17 cellular contexts compared by ENCODE assay signal in the genomic region with DNA sequence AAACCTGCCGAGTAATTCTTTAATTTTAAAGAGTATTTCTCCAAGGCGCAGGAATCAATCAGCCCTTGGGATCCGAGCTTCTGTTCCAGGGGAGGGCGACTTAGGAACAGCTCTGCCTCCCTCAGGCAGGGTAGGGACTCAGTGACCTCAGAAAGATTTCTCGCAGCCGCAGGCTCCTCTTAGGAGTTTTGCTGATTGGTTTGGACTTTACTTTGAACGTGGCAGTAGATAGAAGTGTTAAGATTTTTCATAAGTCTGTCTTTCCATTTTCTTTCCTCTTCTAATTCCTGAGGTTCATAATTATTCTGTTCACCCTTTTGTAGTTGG.
DNase-seq lines count a peak whose midpoint lies in the region; ATAC-seq and TF ChIP-seq lines count a peak whose summit lies in the region.
"Had no signal": no experiment of that assay in that cellular context is flagged by ENCODE, and none has a peak within 500 bp of the region (broad histone marks: within the 10 kb centered on the region; RNA-seq: fewer than 3 reads in every experiment).

No MANE protein-coding gene starts in this region.

- H4K20me1 ChIP-seq in GM23338 (replicated peaks; ENCODE audit: insufficient read depth), result no peaks in the 10 kb centered on the region
- H4K20me1 ChIP-seq: BLaER1 had no signal

- H3K27me3 Mint-ChIP-seq in GM23338 (ENCODE audit: insufficient read depth, low read depth, poor library complexity), result no peaks in the 10 kb centered on the region
- H3K27me3 Mint-ChIP-seq in dendritic cell treated with granulocyte-macrophage colony-stimulating factor and Interleukin-4, amounts not matched to agents 40 ng/mL and 50 ng/mL, for 4 days, result peaks cover 17% of the 10 kb centered on the region

- DNase-seq in GM23338 (ENCODE audit: low spot score), result peak; percentile 49
- DNase-seq in RPMI7951 (ENCODE audit: low read depth), result peak; percentile 36
- peak; percentile 9 for DNase-seq in mesenteric fat pad (ENCODE audit: low spot score)
- DNase-seq in T-helper 2 cell, result no peak
- no peak for DNase-seq in SIG-M5 treated with dmso at 0.1 percent for 504 hours (lab: John Stamatoyannopoulos, UW; ENCODE audit: unreplicated experiment)
- no peak for DNase-seq in Right ventricle myocardium superior
- DNase-seq: CD4-positive, CD25-positive, alpha-beta regulatory T cell; COR-L47; DMS53; GOT3; HCEC 1CT; NCI-H1048; NCI-H2029 treated with DMSO at 0.1 percent for 48 hours; NCI-H526 treated with DMSO at 0.1 percent for 48 hours had no signal

- H3K4me2 ChIP-seq in GM23338, result no peak overlapping the region
- H3K4me2 ChIP-seq: BLaER1 had no signal

- no peak overlapping the region for H3K27ac Mint-ChIP-seq in GM23338
- peak overlapping the region; percentile 52 for H3K27ac Mint-ChIP-seq in dendritic cell treated with granulocyte-macrophage colony-stimulating factor and Interleukin-4, amounts not matched to agents 40 ng/mL and 50 ng/mL, for 4 days
- H3K27ac Mint-ChIP-seq: CD4-positive, CD25-positive, alpha-beta regulatory T cell had no signal

- H3K27ac ChIP-seq in GM23338 (ENCODE audit: low read depth), result no peak overlapping the region
- H3K27ac ChIP-seq: BLaER1 had no signal

- H3F3A ChIP-seq in GM23338 (replicated peaks; ENCODE audit: low read depth), result no peaks in the 10 kb centered on the region

- H3K4me3 ChIP-seq in GM23338, result no peak overlapping the region
- H3K4me3 ChIP-seq: BLaER1 had no signal

- peaks cover 4% of the 10 kb centered on the region for H3K9me2 ChIP-seq in GM23338 (ENCODE audit: insufficient read depth)

- no peaks in the 10 kb centered on the region; the same call in 1 of the 2 replicates for H3K4me1 ChIP-seq in GM23338 (ENCODE audit: insufficient read depth)
- H3K4me1 ChIP-seq: BLaER1 had no signal

- H3K79me2 ChIP-seq in GM23338 (replicated peaks; ENCODE audit: insufficient read depth), result no peaks in the 10 kb centered on the region

- no peaks in the 10 kb centered on the region for H3K4me1 Mint-ChIP-seq in GM23338
- H3K4me1 Mint-ChIP-seq in dendritic cell treated with granulocyte-macrophage colony-stimulating factor and Interleukin-4, amounts not matched to agents 40 ng/mL and 50 ng/mL, for 4 days (ENCODE audit: low read depth), result peaks cover 33% of the 10 kb centered on the region
- H3K4me1 Mint-ChIP-seq: IgD-negative memory B cell had no signal

- H3K4me3 Mint-ChIP-seq in GM23338, result no peak overlapping the region
- H3K4me3 Mint-ChIP-seq in dendritic cell treated with granulocyte-macrophage colony-stimulating factor and Interleukin-4, amounts not matched to agents 40 ng/mL and 50 ng/mL, for 4 days, result no peak overlapping the region
- H3K4me3 Mint-ChIP-seq: CD4-positive, CD25-positive, alpha-beta regulatory T cell; IgD-negative memory B cell had no signal

- no peaks in the 10 kb centered on the region for H3K36me3 Mint-ChIP-seq in GM23338 (ENCODE audit: low read depth)
- no peaks in the 10 kb centered on the region for H3K36me3 Mint-ChIP-seq in dendritic cell treated with granulocyte-macrophage colony-stimulating factor and Interleukin-4, amounts not matched to agents 40 ng/mL and 50 ng/mL, for 4 days (ENCODE audit: low read depth)
- H3K36me3 Mint-ChIP-seq: CD4-positive, CD25-positive, alpha-beta regulatory T cell; IgD-negative memory B cell had no signal

- TF ChIP-seq CTCF in GM23338 (conservative IDR thresholded peaks at IDR 0.05; ENCODE audit: low read depth in 2 of 2), result peak in 1 of 2 experiments; percentile 37; a peak in 2 of 4 replicates

- intact Hi-C loops in dendritic cell treated with granulocyte-macrophage colony-stimulating factor and Interleukin-4, amounts not matched to agents 40 ng/mL and 50 ng/mL, for 4 days (cut with micrococcal nuclease), result no loop called here
- intact Hi-C loops in Right ventricle myocardium superior (cut with DNase I), result no loop called here

- no peaks in the 10 kb centered on the region for H3K9me3 Mint-ChIP-seq in GM23338
- no peaks in the 10 kb centered on the region for H3K9me3 Mint-ChIP-seq in dendritic cell treated with granulocyte-macrophage colony-stimulating factor and Interleukin-4, amounts not matched to agents 40 ng/mL and 50 ng/mL, for 4 days

- H3K36me3 ChIP-seq in GM23338 (ENCODE audit: insufficient read depth), result no peaks in the 10 kb centered on the region
- H3K36me3 ChIP-seq: BLaER1 had no signal

- H3K27me3 ChIP-seq in GM23338 (ENCODE audit: insufficient read depth), result no peaks in the 10 kb centered on the region
- H3K27me3 ChIP-seq: BLaER1 had no signal

- peak overlapping the region; percentile 38; the same call in 1 of the 2 replicates for H2AFZ ChIP-seq in GM23338

- ATAC-seq in GM23338 (peak; percentile 80), Right ventricle myocardium superior (ENCODE audit: poor library complexity) (no peak)

TF ChIP-seq in GM23338, 12 proteins besides CTCF, POLR2A, EP300 and RAD21 (continues in another document):
- TF ChIP-seq STAT1 (IDR thresholded peaks at IDR 0.05; ENCODE audit: unreplicated experiment) (no peak), NANOG (IDR thresholded peaks at IDR 0.05; ENCODE audit: borderline replicate concordance) (no peak), CREB1 (CRISPR knock-in tag; IDR thresholded peaks at IDR 0.05; ENCODE audit: low read depth) (no peak), ZNF331 (CRISPR knock-in tag; IDR thresholded peaks at IDR 0.05; ENCODE audit: low read depth) (no peak), POLR2AphosphoS5 (IDR thresholded peaks at IDR 0.05; ENCODE audit: low read depth) (no peak), EZH2phosphoT487 (IDR thresholded peaks at IDR 0.05; ENCODE audit: unreplicated experiment) (no peak), ZNF114 (CRISPR knock-in tag; IDR thresholded peaks at IDR 0.05) (no peak), EZH2 (IDR thresholded peaks at IDR 0.05; ENCODE audit: low read depth, unreplicated experiment) (no peak), JUNB (IDR thresholded peaks at IDR 0.05; ENCODE audit: unreplicated experiment) (no peak)
- TF ChIP-seq, protein P1, sequence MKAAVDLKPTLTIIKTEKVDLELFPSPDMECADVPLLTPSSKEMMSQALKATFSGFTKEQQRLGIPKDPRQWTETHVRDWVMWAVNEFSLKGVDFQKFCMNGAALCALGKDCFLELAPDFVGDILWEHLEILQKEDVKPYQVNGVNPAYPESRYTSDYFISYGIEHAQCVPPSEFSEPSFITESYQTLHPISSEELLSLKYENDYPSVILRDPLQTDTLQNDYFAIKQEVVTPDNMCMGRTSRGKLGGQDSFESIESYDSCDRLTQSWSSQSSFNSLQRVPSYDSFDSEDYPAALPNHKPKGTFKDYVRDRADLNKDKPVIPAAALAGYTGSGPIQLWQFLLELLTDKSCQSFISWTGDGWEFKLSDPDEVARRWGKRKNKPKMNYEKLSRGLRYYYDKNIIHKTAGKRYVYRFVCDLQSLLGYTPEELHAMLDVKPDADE (IDR thresholded peaks at IDR 0.05), result no peak
- TF ChIP-seq, protein P2, sequence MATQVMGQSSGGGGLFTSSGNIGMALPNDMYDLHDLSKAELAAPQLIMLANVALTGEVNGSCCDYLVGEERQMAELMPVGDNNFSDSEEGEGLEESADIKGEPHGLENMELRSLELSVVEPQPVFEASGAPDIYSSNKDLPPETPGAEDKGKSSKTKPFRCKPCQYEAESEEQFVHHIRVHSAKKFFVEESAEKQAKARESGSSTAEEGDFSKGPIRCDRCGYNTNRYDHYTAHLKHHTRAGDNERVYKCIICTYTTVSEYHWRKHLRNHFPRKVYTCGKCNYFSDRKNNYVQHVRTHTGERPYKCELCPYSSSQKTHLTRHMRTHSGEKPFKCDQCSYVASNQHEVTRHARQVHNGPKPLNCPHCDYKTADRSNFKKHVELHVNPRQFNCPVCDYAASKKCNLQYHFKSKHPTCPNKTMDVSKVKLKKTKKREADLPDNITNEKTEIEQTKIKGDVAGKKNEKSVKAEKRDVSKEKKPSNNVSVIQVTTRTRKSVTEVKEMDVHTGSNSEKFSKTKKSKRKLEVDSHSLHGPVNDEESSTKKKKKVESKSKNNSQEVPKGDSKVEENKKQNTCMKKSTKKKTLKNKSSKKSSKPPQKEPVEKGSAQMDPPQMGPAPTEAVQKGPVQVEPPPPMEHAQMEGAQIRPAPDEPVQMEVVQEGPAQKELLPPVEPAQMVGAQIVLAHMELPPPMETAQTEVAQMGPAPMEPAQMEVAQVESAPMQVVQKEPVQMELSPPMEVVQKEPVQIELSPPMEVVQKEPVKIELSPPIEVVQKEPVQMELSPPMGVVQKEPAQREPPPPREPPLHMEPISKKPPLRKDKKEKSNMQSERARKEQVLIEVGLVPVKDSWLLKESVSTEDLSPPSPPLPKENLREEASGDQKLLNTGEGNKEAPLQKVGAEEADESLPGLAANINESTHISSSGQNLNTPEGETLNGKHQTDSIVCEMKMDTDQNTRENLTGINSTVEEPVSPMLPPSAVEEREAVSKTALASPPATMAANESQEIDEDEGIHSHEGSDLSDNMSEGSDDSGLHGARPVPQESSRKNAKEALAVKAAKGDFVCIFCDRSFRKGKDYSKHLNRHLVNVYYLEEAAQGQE (IDR thresholded peaks at IDR 0.05; ENCODE audit: unreplicated experiment), result no peak

Comparison
In these comparisons a context has a peak if more than half of its experiments do, and no peak if none do; other contexts are left out.
1. DNase-seq: peak in GM23338 (single experiment), RPMI7951 (single experiment) and mesenteric fat pad (single experiment); none in T-helper 2 cell (0 of 5), SIG-M5 treated with dmso at 0.1 percent for 504 hours (single experiment) and Right ventricle myocardium superior (single experiment).